ENCODE assay signal across 24 cellular contexts in genomic region chr17:19946921-19947320, GRCh38. TPM values are rescaled to one million over a fixed set of nuclear protein-coding genes. Genes with fewer than 3 reads are reported as not detected.
A peak's percentile ranks its signal among the peaks of the same experiment; 100 is the strongest.
DNase-seq lines count a peak whose midpoint lies in the region; ATAC-seq, FAIRE-seq and TF ChIP-seq lines count a peak whose summit lies in the region.
"Had no signal": no experiment of that assay in that cellular context is flagged by ENCODE, and none has a peak within 500 bp of the region (broad histone marks: within the 10 kb centered on the region; RNA-seq: fewer than 3 reads in every experiment).

No MANE protein-coding gene starts in this region.

- TF ChIP-seq POLR2A in HepG2 (IDR thresholded peaks at IDR 0.05; ENCODE audit: insufficient read depth in 1 of 2, low read depth in 2 of 2, low read length in 2 of 2), result no peak
- no peak for TF ChIP-seq POLR2A in right lobe of liver (IDR thresholded peaks at IDR 0.05)

- WGBS in HepG2 (ENCODE audit: low lambda C conversion rate), result 97% methylated on average over 18 of the region's 20 CpGs
- WGBS in right lobe of liver (ENCODE audit: insufficient coverage, low coverage, low lambda C conversion rate, missing lambda C conversion rate), result 100% methylated on average over 3 of the region's 20 CpGs

- peaks cover 30% of the 10 kb centered on the region for H3K4me1 ChIP-seq in left ventricle myocardium inferior
- 0 out of 2 replicates have a peak, but pooled peaks cover under 1% of the 10 kb centered on the region for H3K4me1 ChIP-seq in HepG2 (ENCODE audit: insufficient read depth, low read length)
- no peaks in the 10 kb centered on the region for H3K4me1 ChIP-seq in right lobe of liver

- intact Hi-C loops in Right ventricle myocardium inferior (cut with DNase I) (no loop called here), left ventricle myocardium inferior (cut with micrococcal nuclease) (no loop called here), HepG2 (cut with micrococcal nuclease; ENCODE audit: unreplicated experiment) (no loop called here), right lobe of liver (cut with DNase I) (no loop called here)

- H3K36me3 ChIP-seq in left ventricle myocardium inferior (peaks cover 26% of the 10 kb centered on the region), HepG2 (replicated peaks in 1 of 2; ENCODE audit: control insufficient read depth in 1 of 2, insufficient read depth in 2 of 2, low read length in 2 of 2) (peaks cover 12 to 53% of the 10 kb centered on the region in 2 experiments), right lobe of liver (peaks cover 0 to 19% (median 5%) of the 10 kb centered on the region in 4 donors)

- in situ Hi-C loops in HepG2 (cut with HindIII; ENCODE audit: extremely low pct_ligation_motif_present, low pct_unique_long_range_greater_than_20kb), result no loop called here

- DNase-seq in Right ventricle myocardium inferior (ENCODE audit: missing footprints) (no peak), left ventricle myocardium inferior (no peak), HepG2 (ENCODE audit: low spot score) (no peak), right lobe of liver (no peak), HTR-8/SVneo (ENCODE audit: insufficient read length, low spot score) (no peak)
- DNase-seq: AML-193; Caco-2; Calu3; CD4-positive, alpha-beta T cell; CD8-positive, alpha-beta T cell; DMS 273 treated with DMSO at 0.1 percent for 48 hours; DMS153; DMS53; DMS79; DND-41; EL; GDM1 had no signal

- H3K4me2 ChIP-seq in HepG2 (ENCODE audit: low read depth, low read length), result no peak overlapping the region
- H3K4me2 ChIP-seq: A549; BLaER1 treated with 17β-estradiol and CSF1 and Interleukin-3, amounts not matched to agents 10 nM and 100 nM had no signal

- H3K9me3 ChIP-seq in left ventricle myocardium inferior (replicated peaks), result no peaks in the 10 kb centered on the region
- H3K9me3 ChIP-seq in HepG2 (ENCODE audit: low read length), result no peaks in the 10 kb centered on the region
- no peaks in the 10 kb centered on the region for H3K9me3 ChIP-seq in right lobe of liver
- H3K9me3 ChIP-seq: A549, Caco-2 had no signal

- ATAC-seq in Right ventricle myocardium inferior, result peak; percentile 13
- ATAC-seq in HepG2, result no peak
- no peak for ATAC-seq in right lobe of liver
- ATAC-seq: A549; CD8-positive, alpha-beta T cell; GM12878 had no signal

- H3K27ac ChIP-seq in left ventricle myocardium inferior (replicated peaks), result no peak overlapping the region
- no peak overlapping the region for H3K27ac ChIP-seq in HepG2 (ENCODE audit: extremely low read length, insufficient read depth, low read length)
- no peak overlapping the region for H3K27ac ChIP-seq in right lobe of liver
- H3K27ac ChIP-seq: 22Rv1; A549; BLaER1 treated with 17β-estradiol and CSF1 and Interleukin-3, amounts not matched to agents 10 nM and 100 nM; C4-2B had no signal

- H3K9ac ChIP-seq in HepG2 (ENCODE audit: insufficient read depth, low read depth, low read length), result no peak overlapping the region
- H3K9ac ChIP-seq: BLaER1 treated with 17β-estradiol and CSF1 and Interleukin-3, amounts not matched to agents 10 nM and 100 nM had no signal

- H2AFZ ChIP-seq in HepG2 (ENCODE audit: low read length), result no peak overlapping the region

- H3K4me3 ChIP-seq in left ventricle myocardium inferior (no peak overlapping the region), HepG2 (replicated peaks in 1 of 3; ENCODE audit: insufficient read depth in 1 of 3, low read depth in 2 of 3, low read length in 3 of 3) (no peak overlapping the region), right lobe of liver (no peak overlapping the region)
- H3K4me3 ChIP-seq: A549; BLaER1 treated with 17β-estradiol and CSF1 and Interleukin-3, amounts not matched to agents 10 nM and 100 nM; GM12878 had no signal

- TF ChIP-seq RAD21 in HepG2 (CRISPR knock-in tag; IDR thresholded peaks at IDR 0.05), result no peak

- CTCF ChIA-PET in HepG2 (lab: Yijun Ruan, JAX; ENCODE audit: low intra/inter-chr PET ratio, low total read pairs), result no interaction called here

- POLR2A ChIA-PET in HepG2 (lab: Yijun Ruan, JAX), result no interaction called here

- H4K20me1 ChIP-seq in HepG2 (ENCODE audit: insufficient read depth, low read length), result peaks cover 12% of the 10 kb centered on the region; the same call in 1 of the 2 replicates

- BruUV-seq in HepG2 (replicated peaks; lab: Mats Ljungman, UMichigan), result no TSS peak

- TF ChIP-seq EP300 in HepG2 (IDR thresholded peaks at IDR 0.05; ENCODE audit: low read depth in 2 of 2, low read length in 2 of 2), result no peak
- no peak for TF ChIP-seq EP300 in HepG2 (CRISPR knock-in tag; IDR thresholded peaks at IDR 0.05; ENCODE audit: borderline replicate concordance)

- peaks cover 18% of the 10 kb centered on the region for H3K79me2 ChIP-seq in HepG2 (ENCODE audit: insufficient read depth, low read length)

- FAIRE-seq in HepG2 (lab: Jason Lieb, UNC) (no peak), HTR-8/SVneo (lab: Jason Lieb, UNC) (no peak)
- FAIRE-seq: GM12878, GM12892, GM18507 had no signal

- H3K27me3 ChIP-seq in left ventricle myocardium inferior (ENCODE audit: low read depth), result no peaks in the 10 kb centered on the region
- H3K27me3 ChIP-seq in HepG2 (ENCODE audit: control insufficient read depth in 1 of 2, insufficient read depth in 2 of 2, low read length in 2 of 2), result no peaks in the 10 kb centered on the region
- no peaks in the 10 kb centered on the region for H3K27me3 ChIP-seq in right lobe of liver
- H3K27me3 ChIP-seq: BLaER1 treated with 17β-estradiol and CSF1 and Interleukin-3, amounts not matched to agents 10 nM and 100 nM had no signal

- TF ChIP-seq CTCF in left ventricle myocardium inferior (IDR thresholded peaks at IDR 0.05; ENCODE audit: borderline replicate concordance), result no peak
- no peak for TF ChIP-seq CTCF in HepG2 (CRISPR knock-in tag; IDR thresholded peaks at IDR 0.05)
- no peak for TF ChIP-seq CTCF in right lobe of liver (IDR thresholded peaks at IDR 0.05)

TF ChIP-seq in HepG2, 621 proteins besides CTCF, POLR2A, EP300 and RAD21:
- TF ChIP-seq PITX1 (CRISPR knock-in tag; IDR thresholded peaks at IDR 0.05) (no peak), AGO2 (optimal IDR thresholded peaks at IDR 0.05; ENCODE audit: low read depth, low read length) (peak; percentile 57), ZFX (CRISPR knock-in tag; IDR thresholded peaks at IDR 0.05; ENCODE audit: low read depth) (no peak), MATR3 (CRISPR knock-in tag; IDR thresholded peaks at IDR 0.05) (no peak)
TF ChIP-seq in HepG2: peak in this region for 1.

RNA-seq across cellular contexts. Expression of gene AKAP10, which starts 30.7 kb away (rescaled TPM):
- total RNA-seq in Right ventricle myocardium inferior, result 16.4 TPM
- total RNA-seq in left ventricle myocardium inferior, result 12.9 TPM
- 17.4 and 17.6 TPM in 2 replicates for total RNA-seq in HepG2 (2016; rRNA removed; fragmentation: Illumina TruSeq; extraction: Trizol)
- total RNA-seq in HepG2 (2016; cell fraction: cytosol; rRNA removed; fragmentation: Illumina TruSeq; extraction: Trizol; ENCODE audit: low read depth), result 12.5 and 13.3 TPM in 2 replicates
- total RNA-seq in HepG2 (2016; cell fraction: insoluble cytoplasmic fraction; rRNA removed; fragmentation: Illumina TruSeq; extraction: Trizol), result 16.4 and 16.6 TPM in 2 replicates
- 11.1 and 12.6 TPM in 2 replicates for total RNA-seq in HepG2 (2016; cell fraction: membrane; rRNA removed; fragmentation: Illumina TruSeq; extraction: Trizol)
- total RNA-seq in HepG2 (2016; cell fraction: nucleus; rRNA removed; fragmentation: Illumina TruSeq; extraction: Trizol), result 16.3 and 23.4 TPM in 2 replicates
- 17.9 and 21.7 TPM in 2 replicates for polyA plus RNA-seq in HepG2 (2011; rRNA removed)
- polyA plus RNA-seq in HepG2 (2011; cell fraction: cytosol; rRNA removed), result 7.2 and 10.1 TPM in 2 replicates
- polyA plus RNA-seq in HepG2 (2011; cell fraction: nucleus; rRNA removed), result 15.4 and 16.5 TPM in 2 replicates
- polyA plus RNA-seq in HepG2 (2012), result 11.1 TPM in 2 replicates
- 0.67 and 0.76 TPM in 2 replicates for polyA plus RNA-seq in HepG2 (2016; cell fraction: cytosol; fragmentation: Illumina TruSeq; extraction: Trizol; ENCODE audit: low read depth)
- polyA plus RNA-seq in HepG2 (2016; cell fraction: insoluble cytoplasmic fraction; fragmentation: Illumina TruSeq; extraction: Trizol; ENCODE audit: low read depth), result 12.2 and 12.9 TPM in 2 replicates
- polyA plus RNA-seq in HepG2 (2016; cell fraction: membrane; fragmentation: Illumina TruSeq; extraction: Trizol; ENCODE audit: low read depth), result 2.9 and 3.1 TPM in 2 replicates
- polyA plus RNA-seq in HepG2 (2016; cell fraction: nucleus; fragmentation: Illumina TruSeq; extraction: Trizol; ENCODE audit: insufficient read depth, low read depth), result 19.8 and 23.6 TPM in 2 replicates
- polyA minus RNA-seq in HepG2 (2011; rRNA and poly(A)+ RNA removed; ENCODE audit: low replicate concordance), result 24.1 and 55.5 TPM in 2 replicates
- 12.3 and 16.3 TPM in 2 replicates for polyA minus RNA-seq in HepG2 (2011; cell fraction: cytosol; rRNA and poly(A)+ RNA removed)
- polyA minus RNA-seq in HepG2 (2011; cell fraction: nucleus; rRNA and poly(A)+ RNA removed), result 44.9 and 47.9 TPM in 2 replicates
- total RNA-seq in right lobe of liver, result 10 to 100 TPM in 3 of 6 experiments, 1 to 10 TPM in 3; 8.6 to 13.1 (median 10.6) TPM
